ENCODE assay signal across 30 cellular contexts in the genomic region with DNA sequence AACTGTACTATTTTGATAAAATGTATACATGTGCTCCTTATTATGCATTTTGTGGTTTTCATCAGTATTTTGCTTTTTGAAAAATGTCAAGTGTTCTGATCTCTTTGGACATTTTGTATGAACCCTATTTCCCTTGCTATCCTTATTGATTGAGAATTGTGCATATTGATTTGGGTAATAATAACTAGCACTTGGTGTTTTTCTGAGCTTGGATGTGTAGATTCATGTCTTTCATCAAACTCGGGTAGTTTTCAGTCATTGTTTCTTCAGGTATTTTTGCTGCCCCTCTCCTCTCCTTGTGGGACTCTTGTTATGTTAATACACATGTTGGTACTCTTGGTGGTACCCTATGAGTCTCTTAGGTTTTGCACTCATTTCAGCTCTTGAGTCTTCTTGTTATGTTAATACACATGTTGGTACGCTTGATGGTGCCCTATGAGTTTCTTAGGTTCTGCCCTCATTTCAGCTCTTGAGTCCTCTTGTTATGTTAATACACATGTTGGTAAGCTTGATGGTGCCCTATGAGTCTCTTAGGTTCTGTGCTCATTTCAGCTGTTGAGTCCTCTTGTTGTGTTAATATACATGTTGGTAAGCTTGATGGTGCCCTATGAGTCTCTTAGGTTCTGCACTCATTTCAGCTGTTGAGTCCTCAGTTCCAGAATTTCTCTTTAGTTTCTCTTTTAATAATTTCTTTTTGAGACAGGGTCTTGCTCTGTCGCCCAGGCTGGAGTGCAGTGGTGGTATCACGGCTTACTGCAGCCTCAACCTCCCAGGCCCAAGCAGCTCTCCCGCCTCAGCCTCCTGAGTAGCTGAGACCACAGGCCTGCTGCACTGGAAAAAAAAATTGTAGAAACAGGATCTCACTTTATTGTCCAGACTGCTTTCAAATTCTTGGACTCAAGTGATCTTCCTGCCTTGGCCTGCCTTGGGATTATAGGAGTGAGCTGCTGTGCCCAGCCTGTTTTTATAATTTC. TPM values are rescaled to one million over a fixed set of nuclear protein-coding genes. Genes with fewer than 3 reads are reported as not detected.
DNase-seq lines count a peak whose midpoint lies in the region; ATAC-seq and TF ChIP-seq lines count a peak whose summit lies in the region.
"Had no signal": no experiment of that assay in that cellular context is flagged by ENCODE, and none has a peak within 500 bp of the region (broad histone marks: within the 10 kb centered on the region; RNA-seq: fewer than 3 reads in every experiment).

No MANE protein-coding gene starts in this region.

- ATAC-seq in activated CD8-positive, alpha-beta T cell treated with anti-CD3 and anti-CD28 coated beads, Interleukin-2, amount 10 ng/mL, durations not matched to agents 7 days and 5 days: no peak
- ATAC-seq in activated CD8-positive, alpha-beta T cell treated with anti-CD3 and anti-CD28 coated beads for 36 hours: no peak
- ATAC-seq in HG03135 (IDR thresholded peaks at IDR 0.05; ENCODE audit: unreplicated experiment) (no peak), left colon (no peak)
- no peak for ATAC-seq in naive thymus-derived CD4-positive, alpha-beta T cell
- ATAC-seq: activated CD4-positive, alpha-beta T cell treated with anti-CD3 and anti-CD28 coated beads for 36 hours; left lung; right lobe of liver had no signal

- peaks cover 46% of the 10 kb centered on the region for H3K36me3 Mint-ChIP-seq in activated CD8-positive, alpha-beta T cell treated with anti-CD3 and anti-CD28 coated beads, Interleukin-2, amount 10 ng/mL, durations not matched to agents 7 days and 5 days (ENCODE audit: low read depth)
- peaks cover 49% of the 10 kb centered on the region for H3K36me3 Mint-ChIP-seq in activated CD8-positive, alpha-beta T cell treated with anti-CD3 and anti-CD28 coated beads for 36 hours (ENCODE audit: low read depth)
- peaks cover 28% of the 10 kb centered on the region for H3K36me3 Mint-ChIP-seq in endothelial cell (ENCODE audit: low read depth, unreplicated experiment)
- H3K36me3 Mint-ChIP-seq in naive thymus-derived CD4-positive, alpha-beta T cell: peaks cover 27 to 63% (median 47%) of the 10 kb centered on the region in 5 donors

- peaks cover 0 to 39% (median 2%) of the 10 kb centered on the region in 3 experiments for H3K36me3 ChIP-seq in naive thymus-derived CD4-positive, alpha-beta T cell (ENCODE audit: control insufficient read depth in 2 of 3, insufficient read depth in 3 of 3, low read length in 3 of 3)
- H3K36me3 ChIP-seq: colonic mucosa, prostate gland, thyroid gland, uterus had no signal

- H3K9me3 ChIP-seq in naive thymus-derived CD4-positive, alpha-beta T cell (ENCODE audit: control insufficient read depth in 2 of 3, low read length in 3 of 3): peaks cover 0 to 11% (median 0%) of the 10 kb centered on the region in 3 experiments
- H3K9me3 ChIP-seq: colonic mucosa, prostate gland, right lobe of liver, thyroid gland, uterus had no signal

- in situ Hi-C loops in KBM-7 (cut with MboI; ENCODE audit: low pct_unique_long_range_greater_than_20kb, low sequenced_read_pairs): no loop called here

- H3K9me3 Mint-ChIP-seq in activated CD8-positive, alpha-beta T cell treated with anti-CD3 and anti-CD28 coated beads, Interleukin-2, amount 10 ng/mL, durations not matched to agents 7 days and 5 days (ENCODE audit: insufficient read depth): peaks cover 6% of the 10 kb centered on the region
- H3K9me3 Mint-ChIP-seq in activated CD8-positive, alpha-beta T cell treated with anti-CD3 and anti-CD28 coated beads for 36 hours: peaks cover 5% of the 10 kb centered on the region
- H3K9me3 Mint-ChIP-seq in endothelial cell (ENCODE audit: unreplicated experiment): no peaks in the 10 kb centered on the region
- peaks cover 4 to 23% (median 8%) of the 10 kb centered on the region in 11 donors for H3K9me3 Mint-ChIP-seq in naive thymus-derived CD4-positive, alpha-beta T cell

- peaks cover 9% of the 10 kb centered on the region for H3K4me1 Mint-ChIP-seq in activated CD8-positive, alpha-beta T cell treated with anti-CD3 and anti-CD28 coated beads, Interleukin-2, amount 10 ng/mL, durations not matched to agents 7 days and 5 days (ENCODE audit: low read depth)
- H3K4me1 Mint-ChIP-seq in activated CD8-positive, alpha-beta T cell treated with anti-CD3 and anti-CD28 coated beads for 36 hours (ENCODE audit: low read depth): peaks cover 5% of the 10 kb centered on the region
- H3K4me1 Mint-ChIP-seq in endothelial cell (ENCODE audit: unreplicated experiment): peaks cover 29% of the 10 kb centered on the region
- peaks cover 0 to 11% (median 4%) of the 10 kb centered on the region in 7 donors for H3K4me1 Mint-ChIP-seq in naive thymus-derived CD4-positive, alpha-beta T cell
- H3K4me1 Mint-ChIP-seq: activated CD4-positive, alpha-beta T cell treated with anti-CD3 and anti-CD28 coated beads for 36 hours had no signal

- POLR2A ChIA-PET in activated CD8-positive, alpha-beta T cell treated with anti-CD3 and anti-CD28 coated beads, Interleukin-2, amount 10 ng/mL, durations not matched to agents 7 days and 5 days (lab: Charles Lee): no interaction called here
- POLR2A ChIA-PET in activated CD8-positive, alpha-beta T cell treated with anti-CD3 and anti-CD28 coated beads for 36 hours (lab: Charles Lee): no interaction called here
- POLR2A ChIA-PET in naive thymus-derived CD4-positive, alpha-beta T cell (lab: Charles Lee): interaction anchor here (0.6 to 1.1 kb wide), 2 partner anchors 43 to 290 kb away, joined by 4 read pairs; no protein-coding TSS in a partner anchor

- TF ChIP-seq CTCF in activated CD8-positive, alpha-beta T cell treated with anti-CD3 and anti-CD28 coated beads for 36 hours (IDR thresholded peaks at IDR 0.05): no peak
- TF ChIP-seq CTCF in endothelial cell (IDR thresholded peaks at IDR 0.05; ENCODE audit: unreplicated experiment): no peak

- CTCF ChIA-PET in activated CD8-positive, alpha-beta T cell treated with anti-CD3 and anti-CD28 coated beads, Interleukin-2, amount 10 ng/mL, durations not matched to agents 7 days and 5 days (lab: Charles Lee): interaction anchor here (0.9 kb wide), 1 partner anchor 43 kb away, joined by 3 read pairs; no protein-coding TSS in a partner anchor
- CTCF ChIA-PET in activated CD8-positive, alpha-beta T cell treated with anti-CD3 and anti-CD28 coated beads for 36 hours (lab: Charles Lee): no interaction called here
- CTCF ChIA-PET in naive thymus-derived CD4-positive, alpha-beta T cell (lab: Charles Lee): interaction anchor here (0.6 to 0.7 kb wide), 2 partner anchors 23 to 41 kb away, joined by 3 to 4 read pairs; no protein-coding TSS in a partner anchor

- H3K27ac Mint-ChIP-seq in activated CD8-positive, alpha-beta T cell treated with anti-CD3 and anti-CD28 coated beads, Interleukin-2, amount 10 ng/mL, durations not matched to agents 7 days and 5 days: peak overlapping the region; percentile 6
- no peak overlapping the region for H3K27ac Mint-ChIP-seq in activated CD8-positive, alpha-beta T cell treated with anti-CD3 and anti-CD28 coated beads for 36 hours
- H3K27ac Mint-ChIP-seq in endothelial cell (ENCODE audit: unreplicated experiment): peak overlapping the region; percentile 44
- H3K27ac Mint-ChIP-seq in naive thymus-derived CD4-positive, alpha-beta T cell: peak overlapping the region in 2 of 9 donors; percentile 19 to 22
- H3K27ac Mint-ChIP-seq: activated CD4-positive, alpha-beta T cell treated with anti-CD3 and anti-CD28 coated beads for 36 hours had no signal

- H3K27me3 Mint-ChIP-seq in activated CD8-positive, alpha-beta T cell treated with anti-CD3 and anti-CD28 coated beads, Interleukin-2, amount 10 ng/mL, durations not matched to agents 7 days and 5 days (ENCODE audit: low read depth): no peaks in the 10 kb centered on the region
- H3K27me3 Mint-ChIP-seq in activated CD8-positive, alpha-beta T cell treated with anti-CD3 and anti-CD28 coated beads for 36 hours: no peaks in the 10 kb centered on the region
- H3K27me3 Mint-ChIP-seq in endothelial cell (ENCODE audit: unreplicated experiment): no peaks in the 10 kb centered on the region
- H3K27me3 Mint-ChIP-seq in naive thymus-derived CD4-positive, alpha-beta T cell: no peaks in the 10 kb centered on the region
- H3K27me3 Mint-ChIP-seq: activated CD4-positive, alpha-beta T cell treated with anti-CD3 and anti-CD28 coated beads for 36 hours had no signal

- no peak for DNase-seq in activated CD8-positive, alpha-beta T cell treated with anti-CD3 and anti-CD28 coated beads, Interleukin-2, amount 10 ng/mL, durations not matched to agents 7 days and 5 days
- DNase-seq in activated CD8-positive, alpha-beta T cell treated with anti-CD3 and anti-CD28 coated beads for 36 hours: no peak
- peak; percentile 16 for DNase-seq in KBM-7
- DNase-seq in endothelial cell (ENCODE audit: low spot score): no peak
- DNase-seq in posterior vena cava (ENCODE audit: low spot score): peak; percentile 15
- no peak for DNase-seq in left colon
- DNase-seq in naive thymus-derived CD4-positive, alpha-beta T cell: no peak
- DNase-seq: activated CD4-positive, alpha-beta T cell treated with anti-CD3 and anti-CD28 coated beads for 36 hours; activated CD8-positive, alpha-beta memory T cell treated with anti-CD3 and anti-CD28 coated beads for 24 hours; activated effector memory CD4-positive, alpha-beta T cell treated with anti-CD3 and anti-CD28 coated beads, Interleukin-2, amount 50 U/mL, for 16 hours; activated T-cell treated with anti-CD3 and anti-CD28 coated beads for 4 hours; colonic mucosa; effector CD4-positive, alpha-beta T cell; KG1; NCI-H1092 treated with DMSO at 0.1 percent for 48 hours; NCI-H187; NCI-H69; SIG-M5; stimulated activated CD8-positive, alpha-beta memory T cell treated with anti-CD3 and anti-CD28 coated beads, Interleukin-4, amount 100 ng/mL, for 48 hours; thyroid gland; uterus had no signal

- no peaks in the 10 kb centered on the region for H3K27me3 ChIP-seq in naive thymus-derived CD4-positive, alpha-beta T cell (ENCODE audit: control insufficient read depth in 2 of 2, insufficient read depth in 2 of 2, low read length in 2 of 2)
- H3K27me3 ChIP-seq: ascending aorta, colonic mucosa, left lung, right lobe of liver, thyroid gland, uterus had no signal

- H3K4me3 Mint-ChIP-seq in activated CD8-positive, alpha-beta T cell treated with anti-CD3 and anti-CD28 coated beads, Interleukin-2, amount 10 ng/mL, durations not matched to agents 7 days and 5 days: no peak overlapping the region
- H3K4me3 Mint-ChIP-seq in activated CD8-positive, alpha-beta T cell treated with anti-CD3 and anti-CD28 coated beads for 36 hours: no peak overlapping the region
- H3K4me3 Mint-ChIP-seq in endothelial cell (ENCODE audit: unreplicated experiment): no peak overlapping the region
- no peak overlapping the region for H3K4me3 Mint-ChIP-seq in naive thymus-derived CD4-positive, alpha-beta T cell
- H3K4me3 Mint-ChIP-seq: activated CD4-positive, alpha-beta T cell treated with anti-CD3 and anti-CD28 coated beads for 36 hours had no signal

- H3K4me3 ChIP-seq in naive thymus-derived CD4-positive, alpha-beta T cell (ENCODE audit: low read length): no peak overlapping the region
- H3K4me3 ChIP-seq: ascending aorta, colonic mucosa, left lung, prostate gland, right lobe of liver, thyroid gland, uterus had no signal

- intact Hi-C loops in activated CD8-positive, alpha-beta T cell treated with anti-CD3 and anti-CD28 coated beads for 36 hours (cut with micrococcal nuclease): no loop called here
- intact Hi-C loops in posterior vena cava (cut with DNase I) (no loop called here), left colon (cut with DNase I, micrococcal nuclease) (no loop called here)
- intact Hi-C loops in naive thymus-derived CD4-positive, alpha-beta T cell (cut with micrococcal nuclease): no loop called here

- no peaks in the 10 kb centered on the region for H3K4me1 ChIP-seq in naive thymus-derived CD4-positive, alpha-beta T cell (ENCODE audit: control insufficient read depth in 2 of 2, insufficient read depth in 2 of 2, low read length in 2 of 2)
- H3K4me1 ChIP-seq: ascending aorta, left lung, prostate gland, right lobe of liver, uterus had no signal

- H3K27ac ChIP-seq in naive thymus-derived CD4-positive, alpha-beta T cell (ENCODE audit: low read depth, low read length): no peak overlapping the region
- H3K27ac ChIP-seq: ascending aorta, colonic mucosa, epithelial cell of prostate, left lung, prostate gland, right lobe of liver, thyroid gland, uterus had no signal

RNA-seq across cellular contexts. Expression of gene ZNF750, which starts 19.3 kb away (rescaled TPM):
- total RNA-seq in activated CD8-positive, alpha-beta T cell treated with anti-CD3 and anti-CD28 coated beads, Interleukin-2, amount 10 ng/mL, durations not matched to agents 7 days and 5 days: not detected
- total RNA-seq in activated CD8-positive, alpha-beta T cell treated with anti-CD3 and anti-CD28 coated beads for 36 hours: not detected
- total RNA-seq in endothelial cell (ENCODE audit: unreplicated experiment) (0.31 TPM), posterior vena cava (not detected), left colon (not detected)
- total RNA-seq in naive thymus-derived CD4-positive, alpha-beta T cell: not detected
- polyA plus RNA-seq in naive thymus-derived CD4-positive, alpha-beta T cell: under 1 TPM in 1 of 2 donors, not detected in 1; 0.13 TPM
- total RNA-seq: A172; activated CD4-positive, alpha-beta T cell treated with anti-CD3 and anti-CD28 coated beads for 36 hours; ascending aorta; colonic mucosa; Daoy; myocyte; right lobe of liver had no signal

Comparison
In these comparisons a context has a peak if more than half of its experiments do, and no peak if none do; other contexts are left out.
1. DNase-seq: peak in KBM-7 (single experiment) and posterior vena cava (single experiment); none in activated CD8-positive, alpha-beta T cell treated with anti-CD3 and anti-CD28 coated beads, Interleukin-2, amount 10 ng/mL, durations not matched to agents 7 days and 5 days (single experiment), activated CD8-positive, alpha-beta T cell treated with anti-CD3 and anti-CD28 coated beads for 36 hours (single experiment), endothelial cell (single experiment), left colon (0 of 2) and naive thymus-derived CD4-positive, alpha-beta T cell (0 of 9).